16 cellular contexts compared by ENCODE assay signal in genomic region chr3:8581806-8582436, GRCh38.
"Had no signal": no experiment of that assay in that cellular context is flagged by ENCODE, and none has a peak within 500 bp of the region (broad histone marks: within the 10 kb centered on the region; RNA-seq: fewer than 3 reads in every experiment).

No MANE protein-coding gene starts in this region.

- H3K9me3 Mint-ChIP-seq: T-helper 2 cell treated with Interferon-gamma antibody and Interleukin-4, amounts not matched to agents 5 μg/mL and 100 μg/mL, for 36 hours had no signal

- H3K27ac Mint-ChIP-seq: activated naive CD4-positive, alpha-beta T cell treated with anti-CD3 and anti-CD28 coated beads, Interleukin-2, amount 50 U/mL, for 72 hours; mesothelial cell of epicardium; T-helper 2 cell treated with Interferon-gamma antibody and Interleukin-4, amounts not matched to agents 5 μg/mL and 100 μg/mL, for 36 hours had no signal

- H3K4me1 ChIP-seq: gastroesophageal sphincter, right lobe of liver, suprapubic skin had no signal

- DNase-seq: activated effector memory CD4-positive, alpha-beta T cell treated with Interleukin-2 at 50 U/mL for 16 hours; activated T-cell treated with anti-CD3 and anti-CD28 coated beads, Interleukin-2, amount 50 U/mL, for 1 hour; anterior cingulate cortex; left ventricle myocardium superior; naive B cell; right lobe of liver; stimulated activated CD4-positive, alpha-beta T cell treated with anti-CD3 and anti-CD28 coated beads, Interleukin-2, amount 100 ng/mL, for 48 hours; stimulated activated CD8-positive, alpha-beta memory T cell treated with anti-CD3 and anti-CD28 coated beads, Interleukin-4, amount 100 ng/mL, for 48 hours; stimulated activated naive CD8-positive, alpha-beta T cell treated with anti-CD3 and anti-CD28 coated beads, Interleukin-15, Interleukin-2, amounts not matched to agents 100 U/mL and 50 U/mL, for 24 hours had no signal

- H3K27me3 ChIP-seq: gastroesophageal sphincter, neutrophil, right lobe of liver, suprapubic skin had no signal

- H3K27ac ChIP-seq: gastroesophageal sphincter, neutrophil, right lobe of liver, suprapubic skin had no signal

- H3K4me3 ChIP-seq: gastroesophageal sphincter, right lobe of liver, suprapubic skin had no signal

- H3K36me3 Mint-ChIP-seq: activated naive CD4-positive, alpha-beta T cell treated with anti-CD3 and anti-CD28 coated beads, Interleukin-2, amount 50 U/mL, for 72 hours; naive B cell had no signal

- ATAC-seq: activated CD4-positive, CD25-positive, alpha-beta regulatory T cell treated with anti-CD3 and anti-CD28 coated beads, Interleukin-2, amount 50 U/mL, for 24 hours; activated naive CD4-positive, alpha-beta T cell treated with anti-CD3 and anti-CD28 coated beads, Interleukin-2, amount 50 U/mL, for 72 hours; gastroesophageal sphincter; left ventricle myocardium superior; right lobe of liver; stimulated activated naive CD8-positive, alpha-beta T cell treated with anti-CD3 and anti-CD28 coated beads, Interleukin-15, Interleukin-2, amounts not matched to agents 100 U/mL and 50 U/mL, for 24 hours had no signal

- H3K9me3 ChIP-seq: neutrophil, right lobe of liver, suprapubic skin had no signal

- H3K4me3 Mint-ChIP-seq: mesothelial cell of epicardium; naive B cell; T-helper 2 cell treated with Interferon-gamma antibody and Interleukin-4, amounts not matched to agents 5 μg/mL and 100 μg/mL, for 36 hours had no signal

- H3K4me1 Mint-ChIP-seq: mesothelial cell of epicardium, naive B cell had no signal

- H3K36me3 ChIP-seq: gastroesophageal sphincter, neutrophil, right lobe of liver, suprapubic skin had no signal
